Comparison of ENCODE assay signal across 8 cellular contexts in genomic region chr4:165207016-165207430, GRCh38. TPM values are rescaled to one million over a fixed set of nuclear protein-coding genes. Genes with fewer than 3 reads are reported as not detected.
DNase-seq lines count a peak whose midpoint lies in the region; ATAC-seq and TF ChIP-seq lines count a peak whose summit lies in the region.

No MANE protein-coding gene starts in this region.

- no peaks in the 10 kb centered on the region for H3K27me3 Mint-ChIP-seq in HFFc6 (ENCODE audit: insufficient read depth)
- H3K27me3 Mint-ChIP-seq in stimulated activated naive CD8-positive, alpha-beta T cell treated with anti-CD3 and anti-CD28 coated beads, Interleukin-15, Interleukin-2, amounts not matched to agents 100 ng/mL and 50 ng/mL, for 24 hours: no peaks in the 10 kb centered on the region

- H3K9me3 Mint-ChIP-seq in HFFc6: no peaks in the 10 kb centered on the region
- no peaks in the 10 kb centered on the region for H3K9me3 Mint-ChIP-seq in stimulated activated naive CD8-positive, alpha-beta T cell treated with anti-CD3 and anti-CD28 coated beads, Interleukin-15, Interleukin-2, amounts not matched to agents 100 ng/mL and 50 ng/mL, for 24 hours

- no peak for DNase-seq in Right ventricle myocardium superior
- DNase-seq in cardiac septum (ENCODE audit: low spot score): no peak
- peak; percentile 5 for DNase-seq in HFFc6
- DNase-seq in NB4 (ENCODE audit: low read depth): peak; percentile 45
- peak; percentile 8 for DNase-seq in brain microvascular endothelial cell
- peak; percentile 57 for DNase-seq in kidney tubule cell (ENCODE audit: low spot score)
- no peak for DNase-seq in NCI-H1436 treated with DMSO at 0.1 percent for 48 hours (lab: John Stamatoyannopoulos, UW)

- H3K4me3 ChIP-seq in NB4 (ENCODE audit: low read depth, low read length): peak overlapping the region; percentile 86
- peak overlapping the region; percentile 77 for H3K4me3 ChIP-seq in brain microvascular endothelial cell (ENCODE audit: low read depth, low read length)

- no peaks in the 10 kb centered on the region for H3K36me3 Mint-ChIP-seq in HFFc6 (ENCODE audit: low read depth)
- H3K36me3 Mint-ChIP-seq in stimulated activated naive CD8-positive, alpha-beta T cell treated with anti-CD3 and anti-CD28 coated beads, Interleukin-15, Interleukin-2, amounts not matched to agents 100 ng/mL and 50 ng/mL, for 24 hours (ENCODE audit: low read depth): no peaks in the 10 kb centered on the region

- no peak for TF ChIP-seq POLR2A in NB4 (IDR thresholded peaks at IDR 0.05; ENCODE audit: extremely low read depth, insufficient read length)

- in situ Hi-C loops in brain microvascular endothelial cell (cut with HindIII; ENCODE audit: low pct_ligation_motif_present, low sequenced_read_pairs): no loop called here

- no peaks in the 10 kb centered on the region for H3K27me3 ChIP-seq in brain microvascular endothelial cell (replicated peaks)

- peak; percentile 17 for ATAC-seq in Right ventricle myocardium superior (ENCODE audit: poor library complexity)

- H3K4me1 Mint-ChIP-seq in HFFc6 (ENCODE audit: low read depth): peaks cover 54% of the 10 kb centered on the region
- peaks cover 79% of the 10 kb centered on the region for H3K4me1 Mint-ChIP-seq in stimulated activated naive CD8-positive, alpha-beta T cell treated with anti-CD3 and anti-CD28 coated beads, Interleukin-15, Interleukin-2, amounts not matched to agents 100 ng/mL and 50 ng/mL, for 24 hours (ENCODE audit: low read depth)

- H3K27ac ChIP-seq in brain microvascular endothelial cell: no peak overlapping the region

- TF ChIP-seq CTCF in HFFc6 (IDR thresholded peaks at IDR 0.05): no peak
- TF ChIP-seq CTCF in NB4 (IDR thresholded peaks at IDR 0.05; ENCODE audit: low read depth, low read length): no peak
- TF ChIP-seq CTCF in brain microvascular endothelial cell (IDR thresholded peaks at IDR 0.05; ENCODE audit: low read depth, low read length, missing control alignments): no peak

- H3K36me3 ChIP-seq in brain microvascular endothelial cell (replicated peaks): no peaks in the 10 kb centered on the region

- intact Hi-C loops in Right ventricle myocardium superior (cut with DNase I): loop anchor here (10.0 kb wide), 1 partner anchor 118 kb away; the partner anchor contains the start of gene MSMO1
- intact Hi-C loops in cardiac septum (cut with DNase I): loop anchor here (5.0 kb wide), 1 partner anchor 95 kb away; the partner anchor contains the start of gene TMEM192

- peak overlapping the region; percentile 71 for H3K27ac Mint-ChIP-seq in HFFc6
- peak overlapping the region; percentile 80 for H3K27ac Mint-ChIP-seq in stimulated activated naive CD8-positive, alpha-beta T cell treated with anti-CD3 and anti-CD28 coated beads, Interleukin-15, Interleukin-2, amounts not matched to agents 100 ng/mL and 50 ng/mL, for 24 hours

- peak overlapping the region; percentile 84 for H3K4me3 Mint-ChIP-seq in HFFc6
- H3K4me3 Mint-ChIP-seq in stimulated activated naive CD8-positive, alpha-beta T cell treated with anti-CD3 and anti-CD28 coated beads, Interleukin-15, Interleukin-2, amounts not matched to agents 100 ng/mL and 50 ng/mL, for 24 hours: peak overlapping the region; percentile 82

RNA-seq across cellular contexts. Expression of gene KLHL2, which starts 0.3 kb away (rescaled TPM):
- total RNA-seq in Right ventricle myocardium superior (7.3 TPM), cardiac septum (13.1 TPM)
- total RNA-seq in HFFc6 (2021; fragmentation: NEBNext Ultra II Directional; extraction: Animal tissue kit (Norgen Biotek cat#: 25700)): 10 to 100 TPM; 10.9 to 13.7 (median 11.4) TPM

Comparison
In these comparisons a context has a peak if more than half of its experiments do, and no peak if none do; other contexts are left out.
1. DNase-seq: peak in HFFc6 (single experiment), NB4 (single experiment), brain microvascular endothelial cell (single experiment) and kidney tubule cell (single experiment); none in Right ventricle myocardium superior (single experiment), cardiac septum (single experiment) and NCI-H1436 treated with DMSO at 0.1 percent for 48 hours (single experiment).